ENCODE assay signal across 1 cellular context in genomic region chr15:65355983-65356353, GRCh38.
TF ChIP-seq lines count a peak whose summit lies in the region.

No MANE protein-coding gene starts in this region.

TF ChIP-seq in H1, 55 proteins besides CTCF, POLR2A, EP300 and RAD21:
- TF ChIP-seq, protein P1, sequence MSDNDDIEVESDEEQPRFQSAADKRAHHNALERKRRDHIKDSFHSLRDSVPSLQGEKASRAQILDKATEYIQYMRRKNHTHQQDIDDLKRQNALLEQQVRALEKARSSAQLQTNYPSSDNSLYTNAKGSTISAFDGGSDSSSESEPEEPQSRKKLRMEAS (IDR thresholded peaks at IDR 0.05) = no peak; the same call in 1 of the 2 replicates
- TF ChIP-seq NRF1 (IDR thresholded peaks at IDR 0.05; ENCODE audit: low read depth, low read length) (no peak), ASH2L (IDR thresholded peaks at IDR 0.05; ENCODE audit: low read length) (no peak), SAP30 (IDR thresholded peaks at IDR 0.05; ENCODE audit: insufficient read depth, insufficient replicate concordance, low read length) (no peak), JUND (IDR thresholded peaks at IDR 0.05; ENCODE audit: low read length) (no peak), CREB1 (IDR thresholded peaks at IDR 0.05) (no peak), SP4 (IDR thresholded peaks at IDR 0.05; ENCODE audit: low read length) (no peak), POU5F1 (IDR thresholded peaks at IDR 0.05; ENCODE audit: low read depth, low read length) (no peak), KDM1A (IDR thresholded peaks at IDR 0.05; ENCODE audit: borderline replicate concordance, low read length) (peak; percentile 63; the same call in 1 of the 2 replicates), ATF2 (IDR thresholded peaks at IDR 0.05; ENCODE audit: low read length) (no peak), CBX8 (IDR thresholded peaks at IDR 0.05; ENCODE audit: borderline replicate concordance, low read depth, low read length) (no peak), SIN3A (conservative IDR thresholded peaks at IDR 0.05 in 1 of 2, IDR thresholded peaks at IDR 0.05 in 1 of 2; ENCODE audit: low read depth in 1 of 2, low read length in 2 of 2) (0 out of 4 replicates have a peak, but pooled peaks of 1 of the 2 experiments have one; percentile 14), KDM4A (IDR thresholded peaks at IDR 0.05; ENCODE audit: low read depth, low read length, severe bottlenecking) (peak; percentile 50), CBX5 (IDR thresholded peaks at IDR 0.05; ENCODE audit: low read depth, low read length) (no peak), SIRT6 (IDR thresholded peaks at IDR 0.05; ENCODE audit: low read length) (no peak), RNF2 (IDR thresholded peaks at IDR 0.05; ENCODE audit: borderline replicate concordance, low read depth, low read length, missing control alignments, poor library complexity, severe bottlenecking) (no peak), ATF3 (IDR thresholded peaks at IDR 0.05; ENCODE audit: insufficient read depth, low read depth, low read length) (no peak)
- TF ChIP-seq, protein P2, sequence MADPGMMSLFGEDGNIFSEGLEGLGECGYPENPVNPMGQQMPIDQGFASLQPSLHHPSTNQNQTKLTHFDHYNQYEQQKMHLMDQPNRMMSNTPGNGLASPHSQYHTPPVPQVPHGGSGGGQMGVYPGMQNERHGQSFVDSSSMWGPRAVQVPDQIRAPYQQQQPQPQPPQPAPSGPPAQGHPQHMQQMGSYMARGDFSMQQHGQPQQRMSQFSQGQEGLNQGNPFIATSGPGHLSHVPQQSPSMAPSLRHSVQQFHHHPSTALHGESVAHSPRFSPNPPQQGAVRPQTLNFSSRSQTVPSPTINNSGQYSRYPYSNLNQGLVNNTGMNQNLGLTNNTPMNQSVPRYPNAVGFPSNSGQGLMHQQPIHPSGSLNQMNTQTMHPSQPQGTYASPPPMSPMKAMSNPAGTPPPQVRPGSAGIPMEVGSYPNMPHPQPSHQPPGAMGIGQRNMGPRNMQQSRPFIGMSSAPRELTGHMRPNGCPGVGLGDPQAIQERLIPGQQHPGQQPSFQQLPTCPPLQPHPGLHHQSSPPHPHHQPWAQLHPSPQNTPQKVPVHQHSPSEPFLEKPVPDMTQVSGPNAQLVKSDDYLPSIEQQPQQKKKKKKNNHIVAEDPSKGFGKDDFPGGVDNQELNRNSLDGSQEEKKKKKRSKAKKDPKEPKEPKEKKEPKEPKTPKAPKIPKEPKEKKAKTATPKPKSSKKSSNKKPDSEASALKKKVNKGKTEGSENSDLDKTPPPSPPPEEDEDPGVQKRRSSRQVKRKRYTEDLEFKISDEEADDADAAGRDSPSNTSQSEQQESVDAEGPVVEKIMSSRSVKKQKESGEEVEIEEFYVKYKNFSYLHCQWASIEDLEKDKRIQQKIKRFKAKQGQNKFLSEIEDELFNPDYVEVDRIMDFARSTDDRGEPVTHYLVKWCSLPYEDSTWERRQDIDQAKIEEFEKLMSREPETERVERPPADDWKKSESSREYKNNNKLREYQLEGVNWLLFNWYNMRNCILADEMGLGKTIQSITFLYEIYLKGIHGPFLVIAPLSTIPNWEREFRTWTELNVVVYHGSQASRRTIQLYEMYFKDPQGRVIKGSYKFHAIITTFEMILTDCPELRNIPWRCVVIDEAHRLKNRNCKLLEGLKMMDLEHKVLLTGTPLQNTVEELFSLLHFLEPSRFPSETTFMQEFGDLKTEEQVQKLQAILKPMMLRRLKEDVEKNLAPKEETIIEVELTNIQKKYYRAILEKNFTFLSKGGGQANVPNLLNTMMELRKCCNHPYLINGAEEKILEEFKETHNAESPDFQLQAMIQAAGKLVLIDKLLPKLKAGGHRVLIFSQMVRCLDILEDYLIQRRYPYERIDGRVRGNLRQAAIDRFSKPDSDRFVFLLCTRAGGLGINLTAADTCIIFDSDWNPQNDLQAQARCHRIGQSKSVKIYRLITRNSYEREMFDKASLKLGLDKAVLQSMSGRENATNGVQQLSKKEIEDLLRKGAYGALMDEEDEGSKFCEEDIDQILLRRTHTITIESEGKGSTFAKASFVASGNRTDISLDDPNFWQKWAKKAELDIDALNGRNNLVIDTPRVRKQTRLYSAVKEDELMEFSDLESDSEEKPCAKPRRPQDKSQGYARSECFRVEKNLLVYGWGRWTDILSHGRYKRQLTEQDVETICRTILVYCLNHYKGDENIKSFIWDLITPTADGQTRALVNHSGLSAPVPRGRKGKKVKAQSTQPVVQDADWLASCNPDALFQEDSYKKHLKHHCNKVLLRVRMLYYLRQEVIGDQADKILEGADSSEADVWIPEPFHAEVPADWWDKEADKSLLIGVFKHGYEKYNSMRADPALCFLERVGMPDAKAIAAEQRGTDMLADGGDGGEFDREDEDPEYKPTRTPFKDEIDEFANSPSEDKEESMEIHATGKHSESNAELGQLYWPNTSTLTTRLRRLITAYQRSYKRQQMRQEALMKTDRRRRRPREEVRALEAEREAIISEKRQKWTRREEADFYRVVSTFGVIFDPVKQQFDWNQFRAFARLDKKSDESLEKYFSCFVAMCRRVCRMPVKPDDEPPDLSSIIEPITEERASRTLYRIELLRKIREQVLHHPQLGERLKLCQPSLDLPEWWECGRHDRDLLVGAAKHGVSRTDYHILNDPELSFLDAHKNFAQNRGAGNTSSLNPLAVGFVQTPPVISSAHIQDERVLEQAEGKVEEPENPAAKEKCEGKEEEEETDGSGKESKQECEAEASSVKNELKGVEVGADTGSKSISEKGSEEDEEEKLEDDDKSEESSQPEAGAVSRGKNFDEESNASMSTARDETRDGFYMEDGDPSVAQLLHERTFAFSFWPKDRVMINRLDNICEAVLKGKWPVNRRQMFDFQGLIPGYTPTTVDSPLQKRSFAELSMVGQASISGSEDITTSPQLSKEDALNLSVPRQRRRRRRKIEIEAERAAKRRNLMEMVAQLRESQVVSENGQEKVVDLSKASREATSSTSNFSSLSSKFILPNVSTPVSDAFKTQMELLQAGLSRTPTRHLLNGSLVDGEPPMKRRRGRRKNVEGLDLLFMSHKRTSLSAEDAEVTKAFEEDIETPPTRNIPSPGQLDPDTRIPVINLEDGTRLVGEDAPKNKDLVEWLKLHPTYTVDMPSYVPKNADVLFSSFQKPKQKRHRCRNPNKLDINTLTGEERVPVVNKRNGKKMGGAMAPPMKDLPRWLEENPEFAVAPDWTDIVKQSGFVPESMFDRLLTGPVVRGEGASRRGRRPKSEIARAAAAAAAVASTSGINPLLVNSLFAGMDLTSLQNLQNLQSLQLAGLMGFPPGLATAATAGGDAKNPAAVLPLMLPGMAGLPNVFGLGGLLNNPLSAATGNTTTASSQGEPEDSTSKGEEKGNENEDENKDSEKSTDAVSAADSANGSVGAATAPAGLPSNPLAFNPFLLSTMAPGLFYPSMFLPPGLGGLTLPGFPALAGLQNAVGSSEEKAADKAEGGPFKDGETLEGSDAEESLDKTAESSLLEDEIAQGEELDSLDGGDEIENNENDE (IDR thresholded peaks at IDR 0.05; ENCODE audit: insufficient replicate concordance, low read length) = no peak
